ENCODE assay signal across 18 cellular contexts in genomic region chr15:28271697-28272250, GRCh38. TPM values are rescaled to one million over a fixed set of nuclear protein-coding genes. Genes with fewer than 3 reads are reported as not detected.
DNase-seq lines count a peak whose midpoint lies in the region.
"Had no signal": no experiment of that assay in that cellular context is flagged by ENCODE, and none has a peak within 500 bp of the region (broad histone marks: within the 10 kb centered on the region; RNA-seq: fewer than 3 reads in every experiment).

No MANE protein-coding gene starts in this region.

- no peaks in the 10 kb centered on the region for H3K27me3 ChIP-seq in endocrine pancreas (ENCODE audit: control insufficient read depth, insufficient read depth, low read length)

- H3K9ac ChIP-seq in endocrine pancreas (ENCODE audit: control insufficient read depth, insufficient read depth, low read length): no peak overlapping the region

- H3K36me3 ChIP-seq in endocrine pancreas (ENCODE audit: control insufficient read depth, insufficient read depth, low read length): no peaks in the 10 kb centered on the region

- in situ Hi-C loops in Caki2 (cut with HindIII; ENCODE audit: low pct_unique_long_range_greater_than_20kb, low sequenced_read_pairs): no loop called here

- H3K4me1 ChIP-seq in endocrine pancreas (ENCODE audit: control insufficient read depth, insufficient read depth, low read length): peaks cover 12% of the 10 kb centered on the region
- H3K4me1 ChIP-seq: A549 had no signal

- DNase-seq in Caki2 (ENCODE audit: low read depth) (peak; percentile 4), kidney tubule cell (ENCODE audit: low spot score) (peak; percentile 50), renal cortical epithelial cell (ENCODE audit: low read depth) (peak; percentile 42), GDM1 (lab: John Stamatoyannopoulos, UW) (no peak), ureter (ENCODE audit: low spot score) (no peak), NCI-H1436 treated with DMSO at 0.1 percent for 48 hours (lab: John Stamatoyannopoulos, UW) (no peak), CD1c-positive myeloid dendritic cell (ENCODE audit: extremely low spot score) (no peak)
- DNase-seq: AML-193; Calu3; CD4-positive, alpha-beta memory T cell; DMS79 treated with DMSO at 0.1 percent for 48 hours; GOT3; H7; HFFc6; IMR-90 had no signal

- H3K9me3 ChIP-seq in endocrine pancreas (ENCODE audit: control insufficient read depth, low read length): no peaks in the 10 kb centered on the region
- H3K9me3 ChIP-seq: A549 had no signal

- H3K4me3 ChIP-seq in endocrine pancreas (ENCODE audit: control insufficient read depth, insufficient read depth, low read length): peak overlapping the region; percentile 35
- H3K4me3 ChIP-seq: A549, GM12878 had no signal

RNA-seq across cellular contexts. Expression of gene HERC2, which starts 50.2 kb away (rescaled TPM):
- 16.0 and 33.5 TPM in 2 replicates for total RNA-seq in Caki2 (2014; rRNA removed; shearing (Covaris generic); ENCODE audit: low replicate concordance)
- 31.8 and 101 TPM in 2 replicates for total RNA-seq in renal cortical epithelial cell
- total RNA-seq in ureter: 83.2 TPM

Comparison
In these comparisons a context has a peak if more than half of its experiments do, and no peak if none do; other contexts are left out.
1. DNase-seq: peak in Caki2 (single experiment), kidney tubule cell (single experiment) and renal cortical epithelial cell (single experiment); none in GDM1 (single experiment), ureter (single experiment), NCI-H1436 treated with DMSO at 0.1 percent for 48 hours (single experiment) and CD1c-positive myeloid dendritic cell (single experiment).